2 cellular contexts compared by ENCODE assay signal in the genomic region with DNA sequence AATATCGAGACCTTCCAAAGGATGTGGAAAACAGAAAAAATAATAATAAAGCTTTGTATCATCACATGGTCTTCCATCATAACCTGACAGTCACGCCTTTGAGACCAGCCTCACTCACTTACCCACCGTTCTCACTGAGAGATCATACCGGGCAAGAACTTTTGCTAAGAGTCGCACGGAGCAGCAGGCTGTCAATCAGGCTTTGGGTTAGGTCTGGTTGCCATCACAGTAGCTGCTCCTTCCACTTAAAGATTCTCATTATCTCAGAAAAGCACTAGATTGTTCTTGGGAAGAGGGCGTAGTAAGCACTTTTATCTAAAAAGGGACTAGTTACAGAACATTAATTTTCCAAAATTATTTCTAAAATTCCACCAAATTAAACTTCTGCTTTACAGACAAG.
TF ChIP-seq lines count a peak whose summit lies in the region.

No MANE protein-coding gene starts in this region.

TF ChIP-seq in HEK293T, 16 proteins besides CTCF, POLR2A, EP300 and RAD21:
- TF ChIP-seq, protein P1, sequence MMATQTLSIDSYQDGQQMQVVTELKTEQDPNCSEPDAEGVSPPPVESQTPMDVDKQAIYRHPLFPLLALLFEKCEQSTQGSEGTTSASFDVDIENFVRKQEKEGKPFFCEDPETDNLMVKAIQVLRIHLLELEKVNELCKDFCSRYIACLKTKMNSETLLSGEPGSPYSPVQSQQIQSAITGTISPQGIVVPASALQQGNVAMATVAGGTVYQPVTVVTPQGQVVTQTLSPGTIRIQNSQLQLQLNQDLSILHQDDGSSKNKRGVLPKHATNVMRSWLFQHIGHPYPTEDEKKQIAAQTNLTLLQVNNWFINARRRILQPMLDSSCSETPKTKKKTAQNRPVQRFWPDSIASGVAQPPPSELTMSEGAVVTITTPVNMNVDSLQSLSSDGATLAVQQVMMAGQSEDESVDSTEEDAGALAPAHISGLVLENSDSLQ (IDR thresholded peaks at IDR 0.05) = 0 out of 2 replicates have a peak, but pooled peaks have one; percentile 9
- no peak for TF ChIP-seq SUZ12 (IDR thresholded peaks at IDR 0.05)
- no peak for TF ChIP-seq BHLHE40 (IDR thresholded peaks at IDR 0.05; ENCODE audit: borderline replicate concordance)
- TF ChIP-seq ELF4 (IDR thresholded peaks at IDR 0.05) = no peak
- TF ChIP-seq NFRKB (IDR thresholded peaks at IDR 0.05) = no peak
- TF ChIP-seq FOXK2 (IDR thresholded peaks at IDR 0.05) = no peak
- no peak for TF ChIP-seq CTBP1 (IDR thresholded peaks at IDR 0.05; ENCODE audit: borderline replicate concordance)
- no peak for TF ChIP-seq ARNT (IDR thresholded peaks at IDR 0.05)
- TF ChIP-seq SP1 (IDR thresholded peaks at IDR 0.05) = no peak

TF ChIP-seq in K562, 482 proteins besides CTCF, POLR2A, EP300 and RAD21 (continued from another document):
- TF ChIP-seq POLR3A (IDR thresholded peaks at IDR 0.05; ENCODE audit: borderline replicate concordance, extremely low read depth, insufficient read depth, insufficient read length) (no peak), LARP7 (IDR thresholded peaks at IDR 0.05) (no peak), MEIS2 (IDR thresholded peaks at IDR 0.05; ENCODE audit: partially characterized antibody) (peak; percentile 66), HMBOX1 (IDR thresholded peaks at IDR 0.05) (peak; percentile 91), MCM2 (IDR thresholded peaks at IDR 0.05; ENCODE audit: low read depth) (no peak), ZNF316 (IDR thresholded peaks at IDR 0.05) (peak; percentile 16; the same call in 1 of the 2 replicates), CHD2 (IDR thresholded peaks at IDR 0.05; ENCODE audit: low read depth, low read length) (no peak), ZFP30 (CRISPR knock-in tag; IDR thresholded peaks at IDR 0.05; ENCODE audit: borderline replicate concordance) (no peak), RFX1 (IDR thresholded peaks at IDR 0.05) (peak; percentile 36), ZNF668 (CRISPR knock-in tag; IDR thresholded peaks at IDR 0.05) (no peak), POLR2B (IDR thresholded peaks at IDR 0.05; ENCODE audit: low read depth, partially characterized antibody) (no peak), CXXC5 (CRISPR knock-in tag; IDR thresholded peaks at IDR 0.05) (peak; percentile 10; the same call in 1 of the 2 replicates), MBD1 (CRISPR knock-in tag; IDR thresholded peaks at IDR 0.05) (0 out of 2 replicates have a peak, but pooled peaks have one; percentile 33), YY1 (IDR thresholded peaks at IDR 0.05; ENCODE audit: borderline replicate concordance in 1 of 3, control insufficient read depth in 1 of 3, extremely low read depth in 1 of 3, insufficient read depth in 3 of 3, insufficient read length in 1 of 3, insufficient replicate concordance in 2 of 3, low read depth in 1 of 3, low read length in 2 of 3) (peak in 1 of 3 experiments; percentile 26), GTF2F1 (IDR thresholded peaks at IDR 0.05; ENCODE audit: low read depth, low read length) (no peak), EWSR1 (IDR thresholded peaks at IDR 0.05; ENCODE audit: borderline replicate concordance, low read depth, partially characterized antibody) (no peak), ELF1 (tag; IDR thresholded peaks at IDR 0.05) (no peak), ZNF133 (CRISPR knock-in tag; IDR thresholded peaks at IDR 0.05) (no peak), ATF3 (IDR thresholded peaks at IDR 0.05) (no peak), ATF3 (CRISPR knock-in tag; conservative IDR thresholded peaks at IDR 0.05) (no peak), KLF1 (tag; IDR thresholded peaks at IDR 0.05) (no peak)
- TF ChIP-seq, protein P2, sequence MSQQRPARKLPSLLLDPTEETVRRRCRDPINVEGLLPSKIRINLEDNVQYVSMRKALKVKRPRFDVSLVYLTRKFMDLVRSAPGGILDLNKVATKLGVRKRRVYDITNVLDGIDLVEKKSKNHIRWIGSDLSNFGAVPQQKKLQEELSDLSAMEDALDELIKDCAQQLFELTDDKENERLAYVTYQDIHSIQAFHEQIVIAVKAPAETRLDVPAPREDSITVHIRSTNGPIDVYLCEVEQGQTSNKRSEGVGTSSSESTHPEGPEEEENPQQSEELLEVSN (IDR thresholded peaks at IDR 0.05; ENCODE audit: borderline replicate concordance in 1 of 2, extremely low read depth in 1 of 2, insufficient read depth in 1 of 2, insufficient read length in 1 of 2, low read depth in 1 of 2, low read length in 1 of 2, poor library complexity in 1 of 2, severe bottlenecking in 1 of 2) = no peak
- TF ChIP-seq, protein P3, sequence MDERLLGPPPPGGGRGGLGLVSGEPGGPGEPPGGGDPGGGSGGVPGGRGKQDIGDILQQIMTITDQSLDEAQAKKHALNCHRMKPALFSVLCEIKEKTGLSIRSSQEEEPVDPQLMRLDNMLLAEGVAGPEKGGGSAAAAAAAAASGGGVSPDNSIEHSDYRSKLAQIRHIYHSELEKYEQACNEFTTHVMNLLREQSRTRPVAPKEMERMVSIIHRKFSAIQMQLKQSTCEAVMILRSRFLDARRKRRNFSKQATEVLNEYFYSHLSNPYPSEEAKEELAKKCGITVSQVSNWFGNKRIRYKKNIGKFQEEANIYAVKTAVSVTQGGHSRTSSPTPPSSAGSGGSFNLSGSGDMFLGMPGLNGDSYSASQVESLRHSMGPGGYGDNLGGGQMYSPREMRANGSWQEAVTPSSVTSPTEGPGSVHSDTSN (CRISPR knock-in tag; IDR thresholded peaks at IDR 0.05; ENCODE audit: low read depth) = no peak
- TF ChIP-seq, protein P3 (tag; conservative IDR thresholded peaks at IDR 0.05; ENCODE audit: low read depth) = peak; percentile 30; the same call in 1 of the 2 replicates
- TF ChIP-seq, protein P1 (IDR thresholded peaks at IDR 0.05) = peak; percentile 98
